ENCODE assay signal across 15 cellular contexts in the genomic region with DNA sequence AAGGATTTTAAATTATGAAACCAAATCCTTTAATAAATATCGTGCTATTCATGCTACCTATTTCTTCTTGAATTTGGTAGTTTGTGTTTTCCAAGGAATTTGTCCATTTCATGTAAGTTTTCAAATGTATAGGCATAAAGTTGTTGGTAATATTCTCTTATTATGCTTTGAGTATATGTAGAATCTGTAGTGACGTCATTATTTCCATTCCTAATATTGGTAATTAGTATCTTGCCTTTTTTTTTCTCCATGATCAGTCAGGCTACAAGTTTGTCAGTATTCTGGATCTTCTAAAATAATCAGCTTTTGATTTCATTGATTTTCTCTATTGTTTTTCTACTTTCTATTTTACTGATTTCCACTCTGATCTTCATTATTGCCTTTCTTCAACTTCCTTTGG.
A peak's percentile ranks its signal among the peaks of the same experiment; 100 is the strongest.
DNase-seq lines count a peak whose midpoint lies in the region; ATAC-seq, FAIRE-seq and TF ChIP-seq lines count a peak whose summit lies in the region.
"Had no signal": no experiment of that assay in that cellular context is flagged by ENCODE, and none has a peak within 500 bp of the region (broad histone marks: within the 10 kb centered on the region; RNA-seq: fewer than 3 reads in every experiment).

No MANE protein-coding gene starts in this region.

- DNase-seq in activated B cell treated with CpG ODN at 0.5 μM for 24 hours (no peak), naive B cell (no peak), ovary (no peak), endodermal cell (no peak), DMS153 (lab: John Stamatoyannopoulos, UW) (no peak)
- DNase-seq: Calu3; CD4-positive, alpha-beta T cell; DMS 273 treated with DMSO at 0.1 percent for 48 hours; DMS79; H9 had no signal

- no peak for TF ChIP-seq CTCF in activated B cell treated with CpG ODN at 0.5 μM for 24 hours (IDR thresholded peaks at IDR 0.05)
- no peak for TF ChIP-seq CTCF in ovary (IDR thresholded peaks at IDR 0.05)
- no peak for TF ChIP-seq CTCF in endodermal cell (conservative IDR thresholded peaks at IDR 0.05)

- peaks cover 75% of the 10 kb centered on the region for H3K4me1 Mint-ChIP-seq in activated B cell treated with CpG ODN at 0.5 μM for 24 hours
- peaks cover 47 to 71% (median 57%) of the 10 kb centered on the region in 3 donors for H3K4me1 Mint-ChIP-seq in naive B cell
- H3K4me1 Mint-ChIP-seq in endodermal cell: no peaks in the 10 kb centered on the region
- H3K4me1 Mint-ChIP-seq: GM23338, H9 had no signal

- H3K27me3 Mint-ChIP-seq in activated B cell treated with CpG ODN at 0.5 μM for 24 hours (no peaks in the 10 kb centered on the region), naive B cell (no peaks in the 10 kb centered on the region), endodermal cell (ENCODE audit: insufficient read depth) (no peaks in the 10 kb centered on the region)

- H3K27ac ChIP-seq in ovary (no peak overlapping the region), endodermal cell (ENCODE audit: low read depth, low read length) (no peak overlapping the region)
- H3K27ac ChIP-seq: BLaER1 had no signal

- H3K36me3 Mint-ChIP-seq in activated B cell treated with CpG ODN at 0.5 μM for 24 hours (ENCODE audit: low read depth) (peaks cover 12% of the 10 kb centered on the region), naive B cell (peaks cover 13 to 26% of the 10 kb centered on the region in 2 donors), endodermal cell (ENCODE audit: low read depth) (peaks cover 3% of the 10 kb centered on the region)

- H3K9ac ChIP-seq in endodermal cell (ENCODE audit: extremely low read depth, low read length, poor library complexity, severe bottlenecking): no peak overlapping the region
- H3K9ac ChIP-seq: BLaER1 had no signal

- 88 to 95% (median 94%) methylated on average over 2 of the region's 2 CpGs for WGBS in ovary, 3 donors
- 89% methylated on average over 2 of the region's 2 CpGs; no CpG with 5 or more reads in 1 of the 2 experiments for WGBS in endodermal cell (ENCODE audit: insufficient coverage in 1 of 2, insufficient read length in 1 of 2), 2 experiments

- CTCF ChIA-PET in activated B cell treated with CpG ODN at 0.5 μM for 24 hours (lab: Charles Lee): interaction anchor here (1.0 to 1.2 kb wide), 2 partner anchors 19 to 123 kb away, joined by 3 to 6 read pairs; no protein-coding TSS in a partner anchor

- H3K9me3 ChIP-seq in ovary: no peaks in the 10 kb centered on the region
- H3K9me3 ChIP-seq in endodermal cell (ENCODE audit: control insufficient read depth, low read length): peaks cover 6% of the 10 kb centered on the region

- TF ChIP-seq POLR2A in ovary (IDR thresholded peaks at IDR 0.05): no peak

- no peaks in the 10 kb centered on the region for H3K36me3 ChIP-seq in ovary
- no peaks in the 10 kb centered on the region for H3K36me3 ChIP-seq in endodermal cell (ENCODE audit: control insufficient read depth, insufficient read depth, low read length)
- H3K36me3 ChIP-seq: BLaER1 had no signal

- H3K4me3 ChIP-seq in ovary: no peak overlapping the region
- no peak overlapping the region for H3K4me3 ChIP-seq in endodermal cell (ENCODE audit: low read length)
- H3K4me3 ChIP-seq: BLaER1, GM23338 had no signal

- FAIRE-seq in G401.6 (lab: Jason Lieb, UNC): peak; percentile 40
- FAIRE-seq: GM12892 had no signal

- ATAC-seq in activated B cell treated with CpG ODN at 0.5 μM for 24 hours (ENCODE audit: low read depth) (no peak), naive B cell (ENCODE audit: low read depth in 2 of 2) (no peak), HG02938 (IDR thresholded peaks at IDR 0.05; ENCODE audit: unreplicated experiment) (no peak)
- ATAC-seq: GM23338 had no signal

- POLR2A ChIA-PET in activated B cell treated with CpG ODN at 0.5 μM for 24 hours (lab: Charles Lee): interaction anchor here (0.8 kb wide), 1 partner anchor 49 kb away, joined by 3 read pairs; no protein-coding TSS in a partner anchor

- H3K9me3 Mint-ChIP-seq in activated B cell treated with CpG ODN at 0.5 μM for 24 hours (peaks cover 7% of the 10 kb centered on the region), naive B cell (peaks cover 4 to 28% (median 16%) of the 10 kb centered on the region in 7 donors), endodermal cell (peaks cover 8% of the 10 kb centered on the region)

- H3K4me1 ChIP-seq in ovary (ENCODE audit: insufficient read depth): no peaks in the 10 kb centered on the region
- no peaks in the 10 kb centered on the region for H3K4me1 ChIP-seq in endodermal cell (ENCODE audit: control insufficient read depth, insufficient read depth, low read length)

- peak overlapping the region; percentile 60 for H3K4me3 Mint-ChIP-seq in activated B cell treated with CpG ODN at 0.5 μM for 24 hours
- peak overlapping the region; percentile 55 to 89 (median 69) for H3K4me3 Mint-ChIP-seq in naive B cell
- no peak overlapping the region for H3K4me3 Mint-ChIP-seq in endodermal cell
- H3K4me3 Mint-ChIP-seq: CD4-positive, alpha-beta T cell; GM23338; H9 had no signal

- no peak for TF ChIP-seq EP300 in ovary (IDR thresholded peaks at IDR 0.05)

- H3K27ac Mint-ChIP-seq in activated B cell treated with CpG ODN at 0.5 μM for 24 hours (peak overlapping the region; percentile 73), naive B cell (peak overlapping the region in 4 of 6 donors; percentile 24 to 97 (median 68)), endodermal cell (no peak overlapping the region)
- H3K27ac Mint-ChIP-seq: CD4-positive, alpha-beta T cell; GM23338; H9 had no signal

- H3K27me3 ChIP-seq in ovary: no peaks in the 10 kb centered on the region
- H3K27me3 ChIP-seq in endodermal cell (ENCODE audit: control insufficient read depth, insufficient read depth, low read length, poor library complexity, severe bottlenecking): no peaks in the 10 kb centered on the region
- H3K27me3 ChIP-seq: BLaER1 had no signal

- intact Hi-C loops in activated B cell treated with CpG ODN at 0.5 μM for 24 hours (cut with micrococcal nuclease) (loop anchor here (5.0 to 10.0 kb wide), 3 partner anchors 1037 to 1896 kb away; partner anchors contain the start of gene TSPAN13), ovary (cut with DNase I) (no loop called here)
